Comparison of ENCODE assay signal across 1 cellular context in genomic region chr19:2424686-2425621, GRCh38.
A peak's percentile ranks its signal among the peaks of the same experiment; 100 is the strongest.
TF ChIP-seq lines count a peak whose summit lies in the region.

No MANE protein-coding gene starts in this region.

TF ChIP-seq in WTC11, 78 proteins besides CTCF, POLR2A, EP300 and RAD21 (continued from another document):
- TF ChIP-seq E2F4 (CRISPR knock-in tag; IDR thresholded peaks at IDR 0.05; ENCODE audit: borderline replicate concordance, low read depth) = 0 out of 2 replicates have a peak, but pooled peaks have one; percentile 29
- TF ChIP-seq ZBTB21 (CRISPR knock-in tag; IDR thresholded peaks at IDR 0.05; ENCODE audit: borderline replicate concordance) = no peak
- TF ChIP-seq SOX15 (CRISPR knock-in tag; IDR thresholded peaks at IDR 0.05) = no peak
- TF ChIP-seq NR2C2 (CRISPR knock-in tag; IDR thresholded peaks at IDR 0.05) = no peak
- TF ChIP-seq USF1 (CRISPR knock-in tag; IDR thresholded peaks at IDR 0.05) = no peak
- no peak for TF ChIP-seq ZNF232 (CRISPR knock-in tag; IDR thresholded peaks at IDR 0.05)
- peak; percentile 70; the same call in 1 of the 2 replicates for TF ChIP-seq FOXP4 (CRISPR knock-in tag; IDR thresholded peaks at IDR 0.05)
- TF ChIP-seq NFE2L1 (CRISPR knock-in tag; IDR thresholded peaks at IDR 0.05) = peak; percentile 47; the same call in 1 of the 2 replicates
- TF ChIP-seq NFYB (CRISPR knock-in tag; conservative IDR thresholded peaks at IDR 0.05; ENCODE audit: low read depth) = 0 out of 2 replicates have a peak, but pooled peaks have one; percentile 19
- no peak for TF ChIP-seq JAZF1 (CRISPR knock-in tag; IDR thresholded peaks at IDR 0.05)
- TF ChIP-seq MAX (CRISPR knock-in tag; IDR thresholded peaks at IDR 0.05) = peak; percentile 7; the same call in 1 of the 2 replicates
- peak; percentile 17; the same call in 1 of the 2 replicates for TF ChIP-seq TEAD1 (CRISPR knock-in tag; IDR thresholded peaks at IDR 0.05)
- no peak for TF ChIP-seq ZNF281 (CRISPR knock-in tag; IDR thresholded peaks at IDR 0.05)
- TF ChIP-seq ZMAT4 (CRISPR knock-in tag; IDR thresholded peaks at IDR 0.05) = no peak
- TF ChIP-seq ATF3 (CRISPR knock-in tag; conservative IDR thresholded peaks at IDR 0.05) = no peak
- peak; percentile 55; the same call in 1 of the 2 replicates for TF ChIP-seq ZNF671 (CRISPR knock-in tag; IDR thresholded peaks at IDR 0.05)
- no peak for TF ChIP-seq JUN (CRISPR knock-in tag; IDR thresholded peaks at IDR 0.05)
- TF ChIP-seq ATF1 (CRISPR knock-in tag; IDR thresholded peaks at IDR 0.05) = no peak
- no peak for TF ChIP-seq SMAD3 (CRISPR knock-in tag; IDR thresholded peaks at IDR 0.05; ENCODE audit: borderline replicate concordance)
- no peak for TF ChIP-seq AR (CRISPR knock-in tag; IDR thresholded peaks at IDR 0.05)
- no peak for TF ChIP-seq ZSCAN18 (CRISPR knock-in tag; IDR thresholded peaks at IDR 0.05)
- no peak for TF ChIP-seq ELF4 (CRISPR knock-in tag; IDR thresholded peaks at IDR 0.05; ENCODE audit: low read depth)
- no peak for TF ChIP-seq E2F5 (CRISPR knock-in tag; IDR thresholded peaks at IDR 0.05)
- TF ChIP-seq ETV6 (CRISPR knock-in tag; IDR thresholded peaks at IDR 0.05) = no peak
- peak; percentile 84 for TF ChIP-seq FOXP1 (CRISPR knock-in tag; IDR thresholded peaks at IDR 0.05; ENCODE audit: borderline replicate concordance)
- TF ChIP-seq TP53 (CRISPR knock-in tag; IDR thresholded peaks at IDR 0.05) = peak; percentile 58; the same call in 1 of the 2 replicates
- TF ChIP-seq SMAD4 (CRISPR knock-in tag; IDR thresholded peaks at IDR 0.05) = no peak
- peak; percentile 88 for TF ChIP-seq SP1 (CRISPR knock-in tag; conservative IDR thresholded peaks at IDR 0.05)
- TF ChIP-seq MXD4 (CRISPR knock-in tag; IDR thresholded peaks at IDR 0.05; ENCODE audit: borderline replicate concordance) = no peak
- TF ChIP-seq ATF6 (CRISPR knock-in tag; IDR thresholded peaks at IDR 0.05) = no peak
- TF ChIP-seq PRRX2 (CRISPR knock-in tag; IDR thresholded peaks at IDR 0.05) = peak; percentile 75; the same call in 1 of the 2 replicates
- TF ChIP-seq ZNF219 (CRISPR knock-in tag; IDR thresholded peaks at IDR 0.05; ENCODE audit: borderline replicate concordance) = no peak
- no peak for TF ChIP-seq IRF1 (CRISPR knock-in tag; IDR thresholded peaks at IDR 0.05)
- no peak for TF ChIP-seq ZNF263 (CRISPR knock-in tag; IDR thresholded peaks at IDR 0.05; ENCODE audit: low read depth)
- no peak; the same call in 1 of the 2 replicates for TF ChIP-seq ZNF425 (CRISPR knock-in tag; conservative IDR thresholded peaks at IDR 0.05)
- TF ChIP-seq MYBL2 (CRISPR knock-in tag; IDR thresholded peaks at IDR 0.05) = 0 out of 2 replicates have a peak, but pooled peaks have one; percentile 41
- no peak for TF ChIP-seq GABPB1 (CRISPR knock-in tag; IDR thresholded peaks at IDR 0.05)
TF ChIP-seq in WTC11: peak in this region for 22.
